Comparison of ENCODE assay signal across 29 cellular contexts in the genomic region with DNA sequence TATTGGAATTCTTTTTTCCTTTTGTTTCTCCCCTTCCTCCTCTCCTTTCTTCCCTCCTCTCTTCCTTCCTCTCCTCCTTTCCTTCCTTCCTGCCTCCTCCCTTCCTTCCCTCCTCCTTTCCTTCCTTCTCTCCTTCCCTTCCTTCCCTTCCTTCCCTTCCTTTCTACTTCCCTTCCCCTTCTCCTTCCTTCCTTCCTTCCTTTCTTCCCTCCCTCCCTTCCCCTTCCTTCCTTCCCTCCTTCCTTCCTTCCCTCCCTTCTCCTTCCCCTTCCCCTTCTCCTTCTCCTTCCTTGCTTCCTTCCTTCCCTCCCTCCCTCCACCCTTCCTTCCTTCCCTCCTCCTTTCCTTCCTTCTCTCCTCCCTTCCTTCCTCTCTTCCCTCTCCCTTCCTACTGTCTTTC.
"Had no signal": no experiment of that assay in that cellular context is flagged by ENCODE, and none has a peak within 500 bp of the region (broad histone marks: within the 10 kb centered on the region; RNA-seq: fewer than 3 reads in every experiment).

No MANE protein-coding gene starts in this region.

- ATAC-seq: stimulated activated effector memory CD8-positive, alpha-beta T cell treated with anti-CD3 and anti-CD28 coated beads, Interleukin-12 subunit alpha, Interleukin-12 subunit beta, amount 100 ng/mL, for 72 hours; stimulated activated memory B cell treated with anti-CD40 and anti-IgM and Interleukin-4, amounts not matched to agents 10 μg/mL and 1 μg/mL and 100 μg/mL, for 72 hours; stimulated activated naive B cell treated with anti-CD40 and anti-IgM and Interleukin-4, amounts not matched to agents 10 μg/mL and 1 μg/mL and 100 μg/mL, for 72 hours; stimulated activated naive CD8-positive, alpha-beta T cell treated with anti-CD3 and anti-CD28 coated beads, Interleukin-15, amount 100 ng/mL, for 72 hours; stimulated activated naive CD8-positive, alpha-beta T cell treated with anti-CD3 and anti-CD28 coated beads, Interleukin-15, Interleukin-2, amounts not matched to agents 100 U/mL and 50 U/mL, for 24 hours; upper lobe of right lung had no signal

- H3K27me3 Mint-ChIP-seq: stimulated activated naive CD8-positive, alpha-beta T cell treated with anti-CD3 and anti-CD28 coated beads, Interleukin-15, amount 100 ng/mL, for 72 hours; type B pancreatic cell had no signal

- H3K4me3 Mint-ChIP-seq: stimulated activated effector memory CD8-positive, alpha-beta T cell treated with anti-CD3 and anti-CD28 coated beads, Interleukin-12 subunit alpha, Interleukin-12 subunit beta, amount 100 ng/mL, for 72 hours; stimulated activated memory B cell treated with anti-CD40 and anti-IgM and Interleukin-4, amounts not matched to agents 10 μg/mL and 1 μg/mL and 100 μg/mL, for 72 hours; stimulated activated naive B cell treated with anti-CD40 and anti-IgM and Interleukin-4, amounts not matched to agents 10 μg/mL and 1 μg/mL and 100 μg/mL, for 72 hours; stimulated activated naive CD8-positive, alpha-beta T cell treated with anti-CD3 and anti-CD28 coated beads, Interleukin-15, amount 100 ng/mL, for 72 hours; stimulated activated naive CD8-positive, alpha-beta T cell treated with anti-CD3 and anti-CD28 coated beads, Interleukin-15, Interleukin-2, amounts not matched to agents 100 ng/mL and 50 ng/mL, for 24 hours; type B pancreatic cell had no signal

- DNase-seq: stimulated activated CD4-positive, alpha-beta T cell treated with anti-CD3 and anti-CD28 coated beads, Interleukin-2, amount 100 ng/mL, for 48 hours; stimulated activated CD4-positive, alpha-beta T cell treated with anti-CD3 and anti-CD28 coated beads, Interleukin-4, amount 100 ng/mL, for 1 hour; stimulated activated CD4-positive, alpha-beta T cell treated with anti-CD3 and anti-CD28 coated beads, Interleukin-4, amount 100 ng/mL, for 24 hours; stimulated activated CD4-positive, alpha-beta T cell treated with anti-CD3 and anti-CD28 coated beads, Interleukin-4, amount 100 ng/mL, for 4 hours; stimulated activated CD8-positive, alpha-beta memory T cell treated with anti-CD3 and anti-CD28 coated beads, Interleukin-4, amount 100 ng/mL, for 48 hours; stimulated activated naive B cell treated with anti-CD40 and anti-IgM and Interleukin-4, amounts not matched to agents 10 μg/mL and 1 μg/mL and 100 μg/mL, for 72 hours; stimulated activated naive CD4-positive, alpha-beta T cell; stimulated activated naive CD4-positive, alpha-beta T cell treated with Interleukin-2 at 50 U/mL for 16 hours; stimulated activated naive CD8-positive, alpha-beta T cell treated with anti-CD3 and anti-CD28 coated beads, Interleukin-15, amount 100 ng/mL, for 72 hours; stimulated activated naive CD8-positive, alpha-beta T cell treated with anti-CD3 and anti-CD28 coated beads, Interleukin-15, Interleukin-2, amounts not matched to agents 100 U/mL and 50 U/mL, for 24 hours; stomach; substantia nigra; testis; thyroid gland; tibial artery; transverse colon; trophoblast cell; upper lobe of left lung; upper lobe of right lung; uterus had no signal

- H3K4me1 Mint-ChIP-seq: stimulated activated effector memory CD8-positive, alpha-beta T cell treated with anti-CD3 and anti-CD28 coated beads, Interleukin-12 subunit alpha, Interleukin-12 subunit beta, amount 100 ng/mL, for 72 hours; stimulated activated memory B cell treated with anti-CD40 and anti-IgM and Interleukin-4, amounts not matched to agents 10 μg/mL and 1 μg/mL and 100 μg/mL, for 72 hours; stimulated activated naive B cell treated with anti-CD40 and anti-IgM and Interleukin-4, amounts not matched to agents 10 μg/mL and 1 μg/mL and 100 μg/mL, for 72 hours; stimulated activated naive CD8-positive, alpha-beta T cell treated with anti-CD3 and anti-CD28 coated beads, Interleukin-15, amount 100 ng/mL, for 72 hours had no signal

- H3K4me3 ChIP-seq: stomach, suprapubic skin, testis, thoracic aorta, thyroid gland, tibial artery, tibial nerve, transverse colon, upper lobe of left lung, upper lobe of right lung, uterus, vagina had no signal

- H3K27me3 ChIP-seq: stomach, suprapubic skin, testis, thyroid gland, tibial nerve, transverse colon, upper lobe of left lung, upper lobe of right lung, uterus, vagina had no signal

- H3K9me3 ChIP-seq: stomach, suprapubic skin, testis, thoracic aorta, thyroid gland, tibial artery, tibial nerve, transverse colon, upper lobe of left lung, upper lobe of right lung, uterus, vagina had no signal

- H3K27ac ChIP-seq: stomach, suprapubic skin, testis, thoracic aorta, thyroid gland, tibial artery, tibial nerve, transverse colon, upper lobe of left lung, upper lobe of right lung, uterus, vagina had no signal

- H3K27ac Mint-ChIP-seq: stimulated activated effector memory CD8-positive, alpha-beta T cell treated with anti-CD3 and anti-CD28 coated beads, Interleukin-12 subunit alpha, Interleukin-12 subunit beta, amount 100 ng/mL, for 72 hours; stimulated activated memory B cell treated with anti-CD40 and anti-IgM and Interleukin-4, amounts not matched to agents 10 μg/mL and 1 μg/mL and 100 μg/mL, for 72 hours; stimulated activated naive B cell treated with anti-CD40 and anti-IgM and Interleukin-4, amounts not matched to agents 10 μg/mL and 1 μg/mL and 100 μg/mL, for 72 hours; stimulated activated naive CD8-positive, alpha-beta T cell treated with anti-CD3 and anti-CD28 coated beads, Interleukin-15, amount 100 ng/mL, for 72 hours; stimulated activated naive CD8-positive, alpha-beta T cell treated with anti-CD3 and anti-CD28 coated beads, Interleukin-15, Interleukin-2, amounts not matched to agents 100 ng/mL and 50 ng/mL, for 24 hours; type B pancreatic cell had no signal

- FAIRE-seq: urothelium cell line had no signal

- H3K4me1 ChIP-seq: stomach, suprapubic skin, testis, thyroid gland, tibial artery, tibial nerve, transverse colon, upper lobe of right lung, uterus, vagina had no signal

- H3K36me3 ChIP-seq: stomach, suprapubic skin, thoracic aorta, thyroid gland, tibial artery, tibial nerve, transverse colon, upper lobe of left lung, upper lobe of right lung, uterus, vagina had no signal

- H3K36me3 Mint-ChIP-seq: stimulated activated effector memory CD8-positive, alpha-beta T cell treated with anti-CD3 and anti-CD28 coated beads, Interleukin-12 subunit alpha, Interleukin-12 subunit beta, amount 100 ng/mL, for 72 hours; stimulated activated memory B cell treated with anti-CD40 and anti-IgM and Interleukin-4, amounts not matched to agents 10 μg/mL and 1 μg/mL and 100 μg/mL, for 72 hours; stimulated activated naive B cell treated with anti-CD40 and anti-IgM and Interleukin-4, amounts not matched to agents 10 μg/mL and 1 μg/mL and 100 μg/mL, for 72 hours; type B pancreatic cell had no signal
